Comparison of ENCODE assay signal across 18 cellular contexts in genomic region chr14:60756847-60757246, GRCh38. TPM values are rescaled to one million over a fixed set of nuclear protein-coding genes. Genes with fewer than 3 reads are reported as not detected.
DNase-seq lines count a peak whose midpoint lies in the region; ATAC-seq, FAIRE-seq and TF ChIP-seq lines count a peak whose summit lies in the region.
"Had no signal": no experiment of that assay in that cellular context is flagged by ENCODE, and none has a peak within 500 bp of the region (broad histone marks: within the 10 kb centered on the region; RNA-seq: fewer than 3 reads in every experiment).

No MANE protein-coding gene starts in this region.

- FAIRE-seq in endothelial cell of umbilical vein (lab: Jason Lieb, UNC) = no peak
- FAIRE-seq: endometrium, GM12891, pancreas had no signal

- 0 out of 2 replicates have a peak overlapping the region, but pooled peaks have one; percentile 8 for H3K4me2 ChIP-seq in HCT116 (ENCODE audit: low read length)
- peak overlapping the region; percentile 8 for H3K4me2 ChIP-seq in endothelial cell of umbilical vein (ENCODE audit: insufficient read depth, low read length)
- H3K4me2 ChIP-seq: hepatocyte had no signal

- H3K9ac ChIP-seq in HCT116 (ENCODE audit: low read length) (no peak overlapping the region), endothelial cell of umbilical vein (replicated peaks; ENCODE audit: extremely low read depth, insufficient read depth, low read length) (no peak overlapping the region)

- ATAC-seq in HCT116 = no peak
- ATAC-seq in left colon = no peak
- ATAC-seq: activated CD4-positive, alpha-beta T cell treated with anti-CD3 and anti-CD28 coated beads for 36 hours; left cardiac atrium; pancreas had no signal

- TF ChIP-seq CTCF in HCT116 (IDR thresholded peaks at IDR 0.05 in 2 of 3, conservative IDR thresholded peaks at IDR 0.05 in 1 of 3; ENCODE audit: borderline replicate concordance in 1 of 3, insufficient read depth in 1 of 3, low read depth in 2 of 3, low read length in 2 of 3) (no peak), endothelial cell of umbilical vein (IDR thresholded peaks at IDR 0.05; ENCODE audit: extremely low read depth in 1 of 2, insufficient read depth in 1 of 2, low read depth in 1 of 2, low read length in 2 of 2) (no peak)

- dilution Hi-C loops in endothelial cell of umbilical vein (cut with MboI; ENCODE audit: extremely low pct_ligation_motif_present, low sequenced_read_pairs) = no loop called here

- CTCF ChIA-PET in HCT116 (lab: Charles Lee) (no interaction called here), endothelial cell of umbilical vein (lab: Charles Lee) (interaction anchor here (1.4 kb wide), 1 partner anchor 34 kb away, joined by 4 read pairs; no protein-coding TSS in a partner anchor)

- no peaks in the 10 kb centered on the region for H3K27me3 ChIP-seq in HCT116 (ENCODE audit: insufficient read depth, low read length)
- H3K27me3 ChIP-seq in endothelial cell of umbilical vein (ENCODE audit: control insufficient read depth in 2 of 2, insufficient read depth in 2 of 2, low read length in 2 of 2) = no peaks in the 10 kb centered on the region
- H3K27me3 ChIP-seq: hepatocyte, MG63, pancreas had no signal

- peaks cover 2% of the 10 kb centered on the region for H3K9me1 ChIP-seq in endothelial cell of umbilical vein (replicated peaks; ENCODE audit: control insufficient read depth, extremely low read depth, insufficient read depth, low read length)

- no peaks in the 10 kb centered on the region for H3K36me3 ChIP-seq in HCT116 (ENCODE audit: control insufficient read depth in 1 of 2, insufficient read depth in 2 of 2, low read length in 2 of 2)
- H3K36me3 ChIP-seq in endothelial cell of umbilical vein (ENCODE audit: control insufficient read depth in 2 of 2, extremely low read depth in 1 of 2, insufficient read depth in 2 of 2, low read length in 2 of 2) = no peaks in the 10 kb centered on the region
- H3K36me3 ChIP-seq: MG63, pancreas had no signal

- H2AFZ ChIP-seq in HCT116 (ENCODE audit: low read depth, low read length, poor library complexity, severe bottlenecking) (no peak overlapping the region), endothelial cell of umbilical vein (ENCODE audit: low read depth, low read length) (no peak overlapping the region)
- H2AFZ ChIP-seq: hepatocyte had no signal

- BruUV-seq in HCT116 (replicated peaks; lab: Mats Ljungman, UMichigan) = no TSS peak
- BruUV-seq in endothelial cell of umbilical vein (replicated peaks; lab: Mats Ljungman, UMichigan) = no TSS peak

- RAD21 ChIA-PET in HCT116 (lab: Charles Lee; ENCODE audit: low non-redundant PET in 1 of 2, low total read pairs in 2 of 2, uncharacterized antibody in 2 of 2, unreplicated experiment in 2 of 2) = no interaction called here

- H3K79me2 ChIP-seq in HCT116 (ENCODE audit: insufficient read depth, low read length) (peaks cover 59% of the 10 kb centered on the region), endothelial cell of umbilical vein (ENCODE audit: control insufficient read depth, insufficient read depth, low read length) (peaks cover 39% of the 10 kb centered on the region)

- H3K4me3 ChIP-seq in HCT116 (replicated peaks in 1 of 2; ENCODE audit: low read depth in 1 of 2, low read length in 2 of 2) (no peak overlapping the region), endothelial cell of umbilical vein (replicated peaks in 1 of 3; ENCODE audit: insufficient read depth in 1 of 3, low read depth in 1 of 3, low read length in 3 of 3) (no peak overlapping the region)
- H3K4me3 ChIP-seq: hepatocyte, MG63, pancreas had no signal

- no peaks in the 10 kb centered on the region for H3K9me2 ChIP-seq in HCT116 (ENCODE audit: insufficient read depth)

- H3K27ac ChIP-seq in HCT116 (ENCODE audit: low read depth, low read length) = no peak overlapping the region
- H3K27ac ChIP-seq in endothelial cell of umbilical vein (ENCODE audit: insufficient read depth, low read depth, low read length) = no peak overlapping the region
- H3K27ac ChIP-seq: hepatocyte, pancreas had no signal

- DNase-seq in HCT116 (ENCODE audit: low read depth, low spot score) = no peak
- DNase-seq in OCI-M1 (lab: John Stamatoyannopoulos, UW) = peak; percentile 2
- DNase-seq in endothelial cell of umbilical vein (ENCODE audit: low read depth, low spot score) = peak; percentile 21
- peak; percentile 13 for DNase-seq in renal cortical epithelial cell (ENCODE audit: low read depth)
- no peak for DNase-seq in left colon
- DNase-seq in cortex of kidney (lab: John Stamatoyannopoulos, UW) = no peak
- no peak for DNase-seq in NCI-H226
- DNase-seq: activated CD4-positive, alpha-beta T cell treated with anti-CD3 and anti-CD28 coated beads for 36 hours; caudate nucleus; CD4-positive, alpha-beta T cell; left cardiac atrium; MG63; NCI-H2029; NCI-H82; pancreas had no signal

- POLR2A ChIA-PET in HCT116 (lab: Charles Lee) (no interaction called here), endothelial cell of umbilical vein (lab: Charles Lee) (no interaction called here)

- intact Hi-C loops in HCT116 (cut with micrococcal nuclease) (no loop called here), endothelial cell of umbilical vein (cut with micrococcal nuclease) (no loop called here), left colon (cut with DNase I, micrococcal nuclease) (no loop called here)

- H3K9me3 ChIP-seq in HCT116 (ENCODE audit: control insufficient read depth in 1 of 2, insufficient read depth in 1 of 2, low read depth in 1 of 2, low read length in 2 of 2) (no peaks in the 10 kb centered on the region), endothelial cell of umbilical vein (replicated peaks; ENCODE audit: control insufficient read depth, insufficient read depth, low read length) (no peaks in the 10 kb centered on the region)
- H3K9me3 ChIP-seq: MG63, pancreas had no signal

- H4K20me1 ChIP-seq in HCT116 (ENCODE audit: insufficient read depth) = peaks cover 4% of the 10 kb centered on the region; the same call in 1 of the 2 replicates
- peaks cover 2% of the 10 kb centered on the region for H4K20me1 ChIP-seq in endothelial cell of umbilical vein (replicated peaks; ENCODE audit: control insufficient read depth, extremely low read depth, insufficient read depth, low read length)

- no peak for TF ChIP-seq RAD21 in HCT116 (IDR thresholded peaks at IDR 0.05; ENCODE audit: low read depth)

- H3K4me1 ChIP-seq in HCT116 (ENCODE audit: control insufficient read depth in 1 of 2, insufficient read depth in 2 of 2, low read length in 2 of 2) = peaks cover 26 to 46% of the 10 kb centered on the region in 2 experiments
- peaks cover 18% of the 10 kb centered on the region for H3K4me1 ChIP-seq in endothelial cell of umbilical vein (ENCODE audit: control insufficient read depth, extremely low read depth, insufficient read depth, low read length)

- TF ChIP-seq POLR2A in HCT116 (IDR thresholded peaks at IDR 0.05; ENCODE audit: borderline replicate concordance, extremely low read depth, insufficient read depth, insufficient read length) = no peak
- TF ChIP-seq POLR2A in endothelial cell of umbilical vein (IDR thresholded peaks at IDR 0.05; ENCODE audit: low read depth, low read length) = no peak

TF ChIP-seq in HCT116, 20 proteins besides CTCF, POLR2A, EP300 and RAD21 (continues in another document):
- TF ChIP-seq CEBPB (IDR thresholded peaks at IDR 0.05; ENCODE audit: low read depth) = no peak
- TF ChIP-seq ZNF274 (IDR thresholded peaks at IDR 0.05; ENCODE audit: low read depth, low read length) = no peak
- TF ChIP-seq JUND (IDR thresholded peaks at IDR 0.05) = no peak
- no peak for TF ChIP-seq POLR2AphosphoS5 (IDR thresholded peaks at IDR 0.05; ENCODE audit: low read depth, low read length)
- TF ChIP-seq YY1 (IDR thresholded peaks at IDR 0.05; ENCODE audit: extremely low read depth, insufficient replicate concordance, low read depth, low read length) = no peak
- TF ChIP-seq EGR1 (IDR thresholded peaks at IDR 0.05; ENCODE audit: low read depth) = no peak

TF ChIP-seq in endothelial cell of umbilical vein, 7 proteins besides CTCF, POLR2A, EP300 and RAD21 (continues in another document):
- TF ChIP-seq MAX (IDR thresholded peaks at IDR 0.05; ENCODE audit: insufficient read depth, insufficient read length) (no peak), MYC (IDR thresholded peaks at IDR 0.05; ENCODE audit: low read depth, low read length) (no peak), JUN (IDR thresholded peaks at IDR 0.05; ENCODE audit: borderline replicate concordance, insufficient read depth, insufficient read length, low read depth) (no peak), FOS (IDR thresholded peaks at IDR 0.05; ENCODE audit: borderline replicate concordance, insufficient read depth, low read length) (no peak), EZH2 (IDR thresholded peaks at IDR 0.05; ENCODE audit: borderline replicate concordance, low read depth, low read length, severe bottlenecking) (no peak), POLR2AphosphoS5 (IDR thresholded peaks at IDR 0.05; ENCODE audit: insufficient read depth, low read depth, low read length) (no peak)

RNA-seq across cellular contexts. Expression of gene MNAT1, which starts 22.3 kb away (rescaled TPM):
- 49.3 TPM for total RNA-seq in HCT116 (2021; ENCODE audit: unreplicated experiment)
- 25.6 and 32.8 TPM in 2 replicates for polyA plus RNA-seq in HCT116 (2012)
- 55.7 and 58.0 TPM in 2 replicates for total RNA-seq in endothelial cell of umbilical vein
- 32.9 and 35.7 TPM in 2 replicates for polyA plus RNA-seq in endothelial cell of umbilical vein
- 50.8 and 52.6 TPM in 2 replicates for polyA plus RNA-seq in endothelial cell of umbilical vein (2011; cell fraction: cytosol; rRNA removed)
- polyA plus RNA-seq in endothelial cell of umbilical vein (2011; cell fraction: nucleus; rRNA removed) = 37.5 and 37.6 TPM in 2 replicates
- polyA plus RNA-seq in endothelial cell of umbilical vein (2012) = 37.0 and 59.1 TPM in 2 replicates
- polyA minus RNA-seq in endothelial cell of umbilical vein = 35.9 and 49.4 TPM in 2 replicates
- 16.3 TPM for polyA minus RNA-seq in endothelial cell of umbilical vein (2011; cell fraction: cytosol; rRNA and poly(A)+ RNA removed)
- polyA minus RNA-seq in endothelial cell of umbilical vein (2011; cell fraction: nucleus; rRNA and poly(A)+ RNA removed) = 91.2 and 106 TPM in 2 replicates
- 60.7 and 116 TPM in 2 replicates for total RNA-seq in renal cortical epithelial cell
- 10 to 100 TPM; 11.1 to 12.0 TPM for total RNA-seq in left colon

RNA-seq across cellular contexts. Expression of gene SIX4, which starts 32.7 kb away (rescaled TPM):
- 24.5 TPM for total RNA-seq in HCT116 (2021; ENCODE audit: unreplicated experiment)
- 9.9 and 11.0 TPM in 2 replicates for polyA plus RNA-seq in HCT116 (2012)
- 4.7 and 7.5 TPM in 2 replicates for total RNA-seq in endothelial cell of umbilical vein
- polyA plus RNA-seq in endothelial cell of umbilical vein = 1.8 and 2.1 TPM in 2 replicates
- polyA plus RNA-seq in endothelial cell of umbilical vein (2011; cell fraction: cytosol; rRNA removed) = 1.6 and 2.1 TPM in 2 replicates
- polyA plus RNA-seq in endothelial cell of umbilical vein (2011; cell fraction: nucleus; rRNA removed) = 2.6 and 2.9 TPM in 2 replicates
- 2.0 and 2.1 TPM in 2 replicates for polyA plus RNA-seq in endothelial cell of umbilical vein (2012)
- 5.5 and 9.0 TPM in 2 replicates for polyA minus RNA-seq in endothelial cell of umbilical vein
- polyA minus RNA-seq in endothelial cell of umbilical vein (2011; cell fraction: cytosol; rRNA and poly(A)+ RNA removed) = 7.1 TPM
- polyA minus RNA-seq in endothelial cell of umbilical vein (2011; cell fraction: nucleus; rRNA and poly(A)+ RNA removed) = 2.7 and 5.0 TPM in 2 replicates
- 5.6 and 11.3 TPM in 2 replicates for total RNA-seq in renal cortical epithelial cell
- total RNA-seq in left colon = under 1 TPM; 0.09 to 0.11 TPM
- total RNA-seq: CD4-positive, alpha-beta T cell had no signal

Comparison
In these comparisons a context has a peak if more than half of its experiments do, and no peak if none do; other contexts are left out.
1. DNase-seq: peak in OCI-M1 (single experiment), endothelial cell of umbilical vein (single experiment) and renal cortical epithelial cell (single experiment); none in HCT116 (single experiment), left colon (0 of 2), cortex of kidney (single experiment) and NCI-H226 (single experiment).